In genomic region chrX:14607446-14607845, GRCh38 we compare ENCODE assay signal across 29 cellular contexts.
"Had no signal": no experiment of that assay in that cellular context is flagged by ENCODE, and none has a peak within 500 bp of the region (broad histone marks: within the 10 kb centered on the region; RNA-seq: fewer than 3 reads in every experiment).

No MANE protein-coding gene starts in this region.

- DNase-seq: activated B cell treated with CpG ODN at 0.5 μM for 24 hours; activated CD4-positive, alpha-beta T cell treated with anti-CD3 and anti-CD28 coated beads for 48 hours; activated CD4-positive, alpha-beta T cell treated with anti-CD3 and anti-CD28 coated beads, Interleukin-2, amount 50 U/mL, for 1 hour; activated CD4-positive, alpha-beta T cell treated with anti-CD3 and anti-CD28 coated beads, Interleukin-2, amount 50 U/mL, for 48 hours; activated CD8-positive, alpha-beta memory T cell treated with anti-CD3 and anti-CD28 coated beads for 24 hours; activated CD8-positive, alpha-beta T cell treated with anti-CD3 and anti-CD28 coated beads for 36 hours; activated effector memory CD4-positive, alpha-beta T cell treated with Interleukin-2 at 50 U/mL for 16 hours; activated gamma-delta T cell treated with Interleukin-2 at 50 U/mL for 16 hours; activated naive CD4-positive, alpha-beta T cell treated with anti-CD3 and anti-CD28 coated beads, Interleukin-2, amount 50 U/mL, for 16 hours; activated naive CD4-positive, alpha-beta T cell treated with Interleukin-2 at 50 U/mL for 16 hours; activated T-cell treated with anti-CD3 and anti-CD28 coated beads, Interleukin-2, amount 50 U/mL, for 4 hours; amniotic stem cell; anterior cingulate cortex; brain microvascular endothelial cell; colonic mucosa; effector CD8-positive, alpha-beta T cell; esophagus squamous epithelium; foreskin melanocyte; heart right ventricle; T1000; WERI-Rb-1 had no signal

- H3K4me2 ChIP-seq: hepatocyte had no signal

- H3K9me3 ChIP-seq: colonic mucosa, esophagus squamous epithelium, gastroesophageal sphincter had no signal

- H3K4me1 ChIP-seq: colonic mucosa, esophagus squamous epithelium, gastroesophageal sphincter, heart right ventricle had no signal

- FAIRE-seq: bronchial epithelial cell, endometrium, endothelial cell of umbilical vein had no signal

- ATAC-seq: activated CD4-positive, CD25-positive, alpha-beta regulatory T cell treated with anti-CD3 and anti-CD28 coated beads, Interleukin-2, amount 50 U/mL, for 24 hours; activated CD8-positive, alpha-beta T cell treated with anti-CD3 and anti-CD28 coated beads for 36 hours; activated T-cell treated with anti-CD3 and anti-CD28 coated beads, Interleukin-2, amount 50 U/mL, for 4 hours; activated T-helper 17 cell treated with anti-CD3 and anti-CD28 coated beads, Interleukin-2, amount 50 U/mL, for 72 hours; gastroesophageal sphincter; heart right ventricle had no signal

- H3K4me3 ChIP-seq: colonic mucosa, esophagus squamous epithelium, gastroesophageal sphincter, heart right ventricle, hepatocyte had no signal

- H3K27ac ChIP-seq: brain microvascular endothelial cell, colonic mucosa, epithelial cell of prostate, esophagus squamous epithelium, gastroesophageal sphincter, heart right ventricle, hepatocyte, WERI-Rb-1 had no signal
